In the genomic region with DNA sequence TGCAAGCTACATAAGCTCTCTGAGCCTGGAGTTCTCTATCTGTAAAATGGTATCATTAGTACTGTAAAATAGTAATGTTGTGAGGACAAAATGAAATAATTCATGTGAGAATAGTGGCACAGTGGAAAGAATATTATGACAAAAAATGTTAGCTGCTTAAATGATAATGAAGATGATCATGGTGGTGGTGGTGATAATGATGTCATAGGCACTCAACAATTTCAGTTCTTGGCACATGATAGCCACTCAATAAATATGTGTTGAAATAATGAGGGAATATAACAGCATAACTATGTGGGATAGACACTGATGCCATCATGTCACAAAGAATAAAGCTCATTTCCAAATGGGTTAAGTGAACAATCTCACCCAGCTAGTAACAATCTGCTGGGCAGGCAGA, we compare ENCODE assay signal across 9 cellular contexts.
"Had no signal": no experiment of that assay in that cellular context is flagged by ENCODE, and none has a peak within 500 bp of the region (broad histone marks: within the 10 kb centered on the region; RNA-seq: fewer than 3 reads in every experiment).

No MANE protein-coding gene starts in this region.

- H3K4me2 ChIP-seq: GM23338 had no signal

- H3K4me3 ChIP-seq: GM23338, HAP-1, K562 had no signal

- ATAC-seq: GM23338, HCT116, K562 had no signal

- H2AFZ ChIP-seq: GM23338 had no signal

- FAIRE-seq: H1, K562 had no signal

- H3K9me3 Mint-ChIP-seq: GM23338 had no signal

- H3K9me3 ChIP-seq: HAP-1 had no signal

- DNase-seq: H7, HFFc6, IMR-90 had no signal

- H3K4me1 ChIP-seq: HAP-1 had no signal

- H3K27ac Mint-ChIP-seq: GM23338, HFFc6 had no signal

- H3K4me1 Mint-ChIP-seq: GM23338 had no signal

- H3K27ac ChIP-seq: HL-60 had no signal

- H3K4me3 Mint-ChIP-seq: GM23338, HFFc6 had no signal

- H3K36me3 ChIP-seq: HAP-1 had no signal
